1 cellular context compared by ENCODE assay signal in the genomic region with DNA sequence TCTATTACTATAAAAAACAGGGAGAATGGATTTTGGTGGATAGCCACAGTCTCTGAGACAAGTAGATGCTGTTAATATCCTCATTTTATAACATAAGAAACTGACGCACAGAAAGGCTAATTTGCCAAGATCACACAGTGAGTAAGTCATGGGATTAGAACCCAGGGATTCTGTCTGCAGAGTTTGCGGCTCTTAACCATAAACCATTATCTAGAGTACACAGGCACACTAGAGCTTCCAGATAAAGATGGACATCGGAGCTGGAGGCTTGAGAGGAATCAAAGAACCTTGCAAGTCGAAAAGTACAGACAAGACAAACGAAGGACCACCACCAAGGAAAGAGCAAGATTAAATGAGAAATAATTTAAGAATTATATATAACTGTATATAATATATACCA.
TF ChIP-seq lines count a peak whose summit lies in the region.

No MANE protein-coding gene starts in this region.

TF ChIP-seq in K562, 482 proteins besides CTCF, POLR2A, EP300 and RAD21 (continued from another document and continues in another):
- no peak for TF ChIP-seq ZC3H4 (CRISPR knock-in tag; IDR thresholded peaks at IDR 0.05; ENCODE audit: borderline replicate concordance)
- TF ChIP-seq ETV6 (IDR thresholded peaks at IDR 0.05; ENCODE audit: borderline replicate concordance in 1 of 2, low read depth in 2 of 2, low read length in 1 of 2): no peak
- no peak for TF ChIP-seq ETV6 (CRISPR knock-in tag; IDR thresholded peaks at IDR 0.05; ENCODE audit: borderline replicate concordance)
- no peak for TF ChIP-seq SRSF3 (IDR thresholded peaks at IDR 0.05; ENCODE audit: insufficient read depth, low read length)
- TF ChIP-seq, protein P1, sequence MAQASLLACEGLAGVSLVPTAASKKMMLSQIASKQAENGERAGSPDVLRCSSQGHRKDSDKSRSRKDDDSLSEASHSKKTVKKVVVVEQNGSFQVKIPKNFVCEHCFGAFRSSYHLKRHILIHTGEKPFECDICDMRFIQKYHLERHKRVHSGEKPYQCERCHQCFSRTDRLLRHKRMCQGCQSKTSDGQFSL (CRISPR knock-in tag; IDR thresholded peaks at IDR 0.05): no peak
- TF ChIP-seq, protein P1 (tag; IDR thresholded peaks at IDR 0.05): no peak
- no peak for TF ChIP-seq ELF4 (CRISPR knock-in tag; IDR thresholded peaks at IDR 0.05)
- no peak for TF ChIP-seq RHOXF2B (CRISPR knock-in tag; conservative IDR thresholded peaks at IDR 0.05)
- TF ChIP-seq POLR3A (IDR thresholded peaks at IDR 0.05; ENCODE audit: borderline replicate concordance, extremely low read depth, insufficient read depth, insufficient read length): no peak
- TF ChIP-seq HDAC8 (tag; IDR thresholded peaks at IDR 0.05): no peak
- TF ChIP-seq MTA2 (IDR thresholded peaks at IDR 0.05; ENCODE audit: low read depth): peak; percentile 88
- no peak for TF ChIP-seq ZNF197 (CRISPR knock-in tag; IDR thresholded peaks at IDR 0.05; ENCODE audit: low read depth)
- TF ChIP-seq VEZF1 (CRISPR knock-in tag; IDR thresholded peaks at IDR 0.05): peak; percentile 12; the same call in 1 of the 2 replicates
- no peak for TF ChIP-seq NR2C2 (CRISPR knock-in tag; IDR thresholded peaks at IDR 0.05)
- no peak for TF ChIP-seq NR2C2 (tag; IDR thresholded peaks at IDR 0.05)
- no peak for TF ChIP-seq CBX2 (IDR thresholded peaks at IDR 0.05; ENCODE audit: insufficient read depth, low read length, poor library complexity, severe bottlenecking)
- TF ChIP-seq DACH1 (IDR thresholded peaks at IDR 0.05; ENCODE audit: partially characterized antibody): no peak
- no peak for TF ChIP-seq HMGN3 (IDR thresholded peaks at IDR 0.05; ENCODE audit: borderline replicate concordance, extremely low read depth, insufficient read length, low read depth, low read length)
- TF ChIP-seq TARDBP (IDR thresholded peaks at IDR 0.05): no peak
- TF ChIP-seq CCAR2 (IDR thresholded peaks at IDR 0.05; ENCODE audit: low read depth, low read length): no peak
- no peak for TF ChIP-seq SP2 (IDR thresholded peaks at IDR 0.05; ENCODE audit: extremely low read depth, low read depth, low read length, poor library complexity, severe bottlenecking)
- no peak for TF ChIP-seq NFE2L1 (tag; IDR thresholded peaks at IDR 0.05; ENCODE audit: borderline replicate concordance, low read depth)
- TF ChIP-seq NUFIP1 (IDR thresholded peaks at IDR 0.05; ENCODE audit: partially characterized antibody): no peak
- TF ChIP-seq RBM15 (IDR thresholded peaks at IDR 0.05; ENCODE audit: insufficient read depth, low read length): no peak
- no peak for TF ChIP-seq IRF1 (CRISPR knock-in tag; IDR thresholded peaks at IDR 0.05; ENCODE audit: borderline replicate concordance)
- TF ChIP-seq BACH1 (tag; IDR thresholded peaks at IDR 0.05): no peak
- TF ChIP-seq, protein P2, sequence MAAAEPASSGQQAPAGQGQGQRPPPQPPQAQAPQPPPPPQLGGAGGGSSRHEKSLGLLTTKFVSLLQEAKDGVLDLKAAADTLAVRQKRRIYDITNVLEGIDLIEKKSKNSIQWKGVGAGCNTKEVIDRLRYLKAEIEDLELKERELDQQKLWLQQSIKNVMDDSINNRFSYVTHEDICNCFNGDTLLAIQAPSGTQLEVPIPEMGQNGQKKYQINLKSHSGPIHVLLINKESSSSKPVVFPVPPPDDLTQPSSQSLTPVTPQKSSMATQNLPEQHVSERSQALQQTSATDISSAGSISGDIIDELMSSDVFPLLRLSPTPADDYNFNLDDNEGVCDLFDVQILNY (CRISPR knock-in tag; IDR thresholded peaks at IDR 0.05): no peak
- TF ChIP-seq NFIC (IDR thresholded peaks at IDR 0.05): peak; percentile 69
- no peak for TF ChIP-seq MYBL2 (IDR thresholded peaks at IDR 0.05; ENCODE audit: low read depth)
- TF ChIP-seq MYBL2 (CRISPR knock-in tag; IDR thresholded peaks at IDR 0.05; ENCODE audit: borderline replicate concordance): no peak
- no peak for TF ChIP-seq STAG1 (CRISPR knock-in tag; IDR thresholded peaks at IDR 0.05; ENCODE audit: borderline replicate concordance)
- no peak for TF ChIP-seq MECOM (CRISPR knock-in tag; IDR thresholded peaks at IDR 0.05)
- no peak for TF ChIP-seq BMI1 (IDR thresholded peaks at IDR 0.05; ENCODE audit: low read length)
- TF ChIP-seq, protein P3, sequence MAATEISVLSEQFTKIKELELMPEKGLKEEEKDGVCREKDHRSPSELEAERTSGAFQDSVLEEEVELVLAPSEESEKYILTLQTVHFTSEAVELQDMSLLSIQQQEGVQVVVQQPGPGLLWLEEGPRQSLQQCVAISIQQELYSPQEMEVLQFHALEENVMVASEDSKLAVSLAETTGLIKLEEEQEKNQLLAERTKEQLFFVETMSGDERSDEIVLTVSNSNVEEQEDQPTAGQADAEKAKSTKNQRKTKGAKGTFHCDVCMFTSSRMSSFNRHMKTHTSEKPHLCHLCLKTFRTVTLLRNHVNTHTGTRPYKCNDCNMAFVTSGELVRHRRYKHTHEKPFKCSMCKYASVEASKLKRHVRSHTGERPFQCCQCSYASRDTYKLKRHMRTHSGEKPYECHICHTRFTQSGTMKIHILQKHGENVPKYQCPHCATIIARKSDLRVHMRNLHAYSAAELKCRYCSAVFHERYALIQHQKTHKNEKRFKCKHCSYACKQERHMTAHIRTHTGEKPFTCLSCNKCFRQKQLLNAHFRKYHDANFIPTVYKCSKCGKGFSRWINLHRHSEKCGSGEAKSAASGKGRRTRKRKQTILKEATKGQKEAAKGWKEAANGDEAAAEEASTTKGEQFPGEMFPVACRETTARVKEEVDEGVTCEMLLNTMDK (IDR thresholded peaks at IDR 0.05; ENCODE audit: borderline replicate concordance, insufficient read depth, low read depth, low read length, poor library complexity, severe bottlenecking): no peak
- no peak for TF ChIP-seq CBX1 (IDR thresholded peaks at IDR 0.05; ENCODE audit: low read depth)
- TF ChIP-seq ZNF165 (CRISPR knock-in tag; IDR thresholded peaks at IDR 0.05; ENCODE audit: borderline replicate concordance): no peak
- no peak for TF ChIP-seq RBBP5 (IDR thresholded peaks at IDR 0.05; ENCODE audit: borderline replicate concordance, insufficient read depth, low read length, poor library complexity, severe bottlenecking)
- peak; percentile 97 for TF ChIP-seq SMARCA4 (IDR thresholded peaks at IDR 0.05)
- no peak for TF ChIP-seq KAT7 (CRISPR knock-in tag; IDR thresholded peaks at IDR 0.05; ENCODE audit: borderline replicate concordance)
- no peak for TF ChIP-seq SNAPC5 (CRISPR knock-in tag; IDR thresholded peaks at IDR 0.05)
- no peak for TF ChIP-seq ZKSCAN8 (CRISPR knock-in tag; IDR thresholded peaks at IDR 0.05)
- TF ChIP-seq, protein P4, sequence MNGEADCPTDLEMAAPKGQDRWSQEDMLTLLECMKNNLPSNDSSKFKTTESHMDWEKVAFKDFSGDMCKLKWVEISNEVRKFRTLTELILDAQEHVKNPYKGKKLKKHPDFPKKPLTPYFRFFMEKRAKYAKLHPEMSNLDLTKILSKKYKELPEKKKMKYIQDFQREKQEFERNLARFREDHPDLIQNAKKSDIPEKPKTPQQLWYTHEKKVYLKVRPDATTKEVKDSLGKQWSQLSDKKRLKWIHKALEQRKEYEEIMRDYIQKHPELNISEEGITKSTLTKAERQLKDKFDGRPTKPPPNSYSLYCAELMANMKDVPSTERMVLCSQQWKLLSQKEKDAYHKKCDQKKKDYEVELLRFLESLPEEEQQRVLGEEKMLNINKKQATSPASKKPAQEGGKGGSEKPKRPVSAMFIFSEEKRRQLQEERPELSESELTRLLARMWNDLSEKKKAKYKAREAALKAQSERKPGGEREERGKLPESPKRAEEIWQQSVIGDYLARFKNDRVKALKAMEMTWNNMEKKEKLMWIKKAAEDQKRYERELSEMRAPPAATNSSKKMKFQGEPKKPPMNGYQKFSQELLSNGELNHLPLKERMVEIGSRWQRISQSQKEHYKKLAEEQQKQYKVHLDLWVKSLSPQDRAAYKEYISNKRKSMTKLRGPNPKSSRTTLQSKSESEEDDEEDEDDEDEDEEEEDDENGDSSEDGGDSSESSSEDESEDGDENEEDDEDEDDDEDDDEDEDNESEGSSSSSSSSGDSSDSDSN (IDR thresholded peaks at IDR 0.05; ENCODE audit: borderline replicate concordance in 1 of 2, low read depth in 2 of 2, low read length in 2 of 2): no peak
- TF ChIP-seq, protein P5, sequence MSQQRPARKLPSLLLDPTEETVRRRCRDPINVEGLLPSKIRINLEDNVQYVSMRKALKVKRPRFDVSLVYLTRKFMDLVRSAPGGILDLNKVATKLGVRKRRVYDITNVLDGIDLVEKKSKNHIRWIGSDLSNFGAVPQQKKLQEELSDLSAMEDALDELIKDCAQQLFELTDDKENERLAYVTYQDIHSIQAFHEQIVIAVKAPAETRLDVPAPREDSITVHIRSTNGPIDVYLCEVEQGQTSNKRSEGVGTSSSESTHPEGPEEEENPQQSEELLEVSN (IDR thresholded peaks at IDR 0.05; ENCODE audit: borderline replicate concordance in 1 of 2, extremely low read depth in 1 of 2, insufficient read depth in 1 of 2, insufficient read length in 1 of 2, low read depth in 1 of 2, low read length in 1 of 2, poor library complexity in 1 of 2, severe bottlenecking in 1 of 2): no peak
- TF ChIP-seq ZBTB8A (IDR thresholded peaks at IDR 0.05; ENCODE audit: partially characterized antibody): no peak
- no peak for TF ChIP-seq ZFP1 (CRISPR knock-in tag; IDR thresholded peaks at IDR 0.05)
- peak; percentile 64 for TF ChIP-seq HNRNPLL (IDR thresholded peaks at IDR 0.05; ENCODE audit: low read depth, low read length, poor library complexity, severe bottlenecking)
- no peak for TF ChIP-seq ZNF764 (CRISPR knock-in tag; IDR thresholded peaks at IDR 0.05; ENCODE audit: low read depth)
- TF ChIP-seq BRF1 (IDR thresholded peaks at IDR 0.05; ENCODE audit: borderline replicate concordance, extremely low read depth, insufficient read length): no peak
- TF ChIP-seq MED1 (CRISPR knock-in tag; IDR thresholded peaks at IDR 0.05; ENCODE audit: borderline replicate concordance): no peak
- TF ChIP-seq TAF7 (tag; IDR thresholded peaks at IDR 0.05): no peak
- TF ChIP-seq ZNF699 (CRISPR knock-in tag; IDR thresholded peaks at IDR 0.05; ENCODE audit: insufficient replicate concordance): no peak
- no peak for TF ChIP-seq ZNF217 (CRISPR knock-in tag; IDR thresholded peaks at IDR 0.05)
- TF ChIP-seq CGGBP1 (CRISPR knock-in tag; IDR thresholded peaks at IDR 0.05): no peak
- no peak for TF ChIP-seq BRCA1 (IDR thresholded peaks at IDR 0.05)
- no peak for TF ChIP-seq BRCA1 (CRISPR knock-in tag; IDR thresholded peaks at IDR 0.05)
- no peak for TF ChIP-seq HNRNPH1 (optimal IDR thresholded peaks at IDR 0.05; ENCODE audit: low read depth, low read length)
- no peak for TF ChIP-seq MTF1 (CRISPR knock-in tag; IDR thresholded peaks at IDR 0.05; ENCODE audit: borderline replicate concordance)
- TF ChIP-seq GTF2E2 (tag; IDR thresholded peaks at IDR 0.05): no peak
- TF ChIP-seq, protein P6, sequence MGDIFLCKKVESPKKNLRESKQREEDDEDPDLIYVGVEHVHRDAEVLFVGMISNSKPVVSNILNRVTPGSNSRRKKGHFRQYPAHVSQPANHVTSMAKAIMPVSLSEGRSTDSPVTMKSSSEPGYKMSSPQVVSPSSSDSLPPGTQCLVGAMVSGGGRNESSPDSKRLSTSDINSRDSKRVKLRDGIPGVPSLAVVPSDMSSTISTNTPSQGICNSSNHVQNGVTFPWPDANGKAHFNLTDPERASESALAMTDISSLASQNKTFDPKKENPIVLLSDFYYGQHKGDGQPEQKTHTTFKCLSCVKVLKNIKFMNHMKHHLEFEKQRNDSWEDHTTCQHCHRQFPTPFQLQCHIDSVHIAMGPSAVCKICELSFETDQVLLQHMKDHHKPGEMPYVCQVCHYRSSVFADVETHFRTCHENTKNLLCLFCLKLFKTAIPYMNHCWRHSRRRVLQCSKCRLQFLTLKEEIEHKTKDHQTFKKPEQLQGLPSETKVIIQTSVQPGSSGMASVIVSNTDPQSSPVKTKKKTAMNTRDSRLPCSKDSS (IDR thresholded peaks at IDR 0.05; ENCODE audit: low read depth, partially characterized antibody): no peak
- TF ChIP-seq MCM5 (IDR thresholded peaks at IDR 0.05; ENCODE audit: low read depth): no peak
- no peak for TF ChIP-seq HDAC6 (IDR thresholded peaks at IDR 0.05; ENCODE audit: low read depth, low read length)
- no peak for TF ChIP-seq ZNF347 (CRISPR knock-in tag; IDR thresholded peaks at IDR 0.05; ENCODE audit: low read depth)
- no peak for TF ChIP-seq HOXB6 (CRISPR knock-in tag; IDR thresholded peaks at IDR 0.05; ENCODE audit: borderline replicate concordance)
- TF ChIP-seq COPS2 (conservative IDR thresholded peaks at IDR 0.05): no peak
- TF ChIP-seq PCBP2 (IDR thresholded peaks at IDR 0.05; ENCODE audit: low read depth, low read length, poor library complexity, severe bottlenecking): no peak
- no peak for TF ChIP-seq MCM3 (IDR thresholded peaks at IDR 0.05)
- TF ChIP-seq SIX5 (IDR thresholded peaks at IDR 0.05; ENCODE audit: borderline replicate concordance in 1 of 2, insufficient read depth in 1 of 2, low read depth in 1 of 2, low read length in 2 of 2): no peak
